In the genomic region with DNA sequence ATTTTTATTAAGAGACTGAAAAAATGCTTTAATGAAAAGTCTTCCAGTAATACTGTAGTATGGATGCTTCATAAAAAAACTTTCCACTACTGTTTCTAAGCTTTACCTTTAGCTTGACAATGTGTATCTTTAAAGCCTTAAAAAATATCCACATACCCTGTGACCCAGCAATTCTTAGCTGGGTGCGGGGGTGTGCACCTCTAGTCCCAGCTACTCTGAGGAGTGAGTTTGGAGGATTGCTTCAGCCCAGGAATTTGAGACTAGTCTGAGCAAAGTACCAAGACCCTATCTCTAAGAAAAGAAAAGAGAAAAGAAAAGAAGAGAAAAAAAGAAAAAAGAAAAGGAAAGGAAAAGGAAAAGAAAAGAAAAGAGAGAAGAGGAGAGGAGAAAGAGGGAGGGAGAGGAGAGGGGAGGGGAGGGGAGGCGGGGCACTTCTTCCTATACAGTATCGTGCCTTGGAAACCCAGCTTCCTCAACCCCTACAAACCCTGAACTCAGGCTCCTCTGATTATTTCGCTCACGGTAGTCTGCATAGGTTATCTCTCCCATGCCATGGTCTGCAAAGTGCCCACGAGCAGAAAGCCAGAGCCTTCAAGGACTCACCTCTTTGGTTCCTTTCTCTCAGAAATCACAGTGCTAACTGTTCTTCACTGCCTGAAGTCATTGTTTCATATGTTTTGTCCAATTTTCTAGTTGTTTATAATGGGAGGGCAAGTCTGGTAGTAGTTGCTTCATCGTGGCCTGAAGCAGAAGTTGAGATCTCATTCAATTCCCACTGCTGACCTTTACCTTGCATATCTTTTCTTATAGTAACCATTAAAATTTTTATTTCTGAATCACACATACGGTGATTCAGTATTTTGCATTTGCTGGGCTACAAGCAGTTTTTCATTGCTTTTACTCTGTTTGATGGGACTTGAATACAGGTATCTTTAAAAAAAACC, we compare ENCODE assay signal across 1 cellular context.
TF ChIP-seq lines count a peak whose summit lies in the region.

No MANE protein-coding gene starts in this region.

TF ChIP-seq in HEK293, 187 proteins besides CTCF, POLR2A, EP300 and RAD21 (continued from another document):
- TF ChIP-seq, protein P1, sequence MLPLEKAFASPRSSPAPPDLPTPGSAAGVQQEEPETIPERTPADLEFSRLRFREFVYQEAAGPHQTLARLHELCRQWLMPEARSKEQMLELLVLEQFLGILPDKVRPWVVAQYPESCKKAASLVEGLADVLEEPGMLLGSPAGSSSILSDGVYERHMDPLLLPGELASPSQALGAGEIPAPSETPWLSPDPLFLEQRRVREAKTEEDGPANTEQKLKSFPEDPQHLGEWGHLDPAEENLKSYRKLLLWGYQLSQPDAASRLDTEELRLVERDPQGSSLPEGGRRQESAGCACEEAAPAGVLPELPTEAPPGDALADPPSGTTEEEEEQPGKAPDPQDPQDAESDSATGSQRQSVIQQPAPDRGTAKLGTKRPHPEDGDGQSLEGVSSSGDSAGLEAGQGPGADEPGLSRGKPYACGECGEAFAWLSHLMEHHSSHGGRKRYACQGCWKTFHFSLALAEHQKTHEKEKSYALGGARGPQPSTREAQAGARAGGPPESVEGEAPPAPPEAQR (tag by site-specific recombination; IDR thresholded peaks at IDR 0.05), result no peak
- 0 out of 2 replicates have a peak, but pooled peaks have one; percentile 22 for TF ChIP-seq ZBTB20 (tag by site-specific recombination; IDR thresholded peaks at IDR 0.05)
- TF ChIP-seq, protein P2, sequence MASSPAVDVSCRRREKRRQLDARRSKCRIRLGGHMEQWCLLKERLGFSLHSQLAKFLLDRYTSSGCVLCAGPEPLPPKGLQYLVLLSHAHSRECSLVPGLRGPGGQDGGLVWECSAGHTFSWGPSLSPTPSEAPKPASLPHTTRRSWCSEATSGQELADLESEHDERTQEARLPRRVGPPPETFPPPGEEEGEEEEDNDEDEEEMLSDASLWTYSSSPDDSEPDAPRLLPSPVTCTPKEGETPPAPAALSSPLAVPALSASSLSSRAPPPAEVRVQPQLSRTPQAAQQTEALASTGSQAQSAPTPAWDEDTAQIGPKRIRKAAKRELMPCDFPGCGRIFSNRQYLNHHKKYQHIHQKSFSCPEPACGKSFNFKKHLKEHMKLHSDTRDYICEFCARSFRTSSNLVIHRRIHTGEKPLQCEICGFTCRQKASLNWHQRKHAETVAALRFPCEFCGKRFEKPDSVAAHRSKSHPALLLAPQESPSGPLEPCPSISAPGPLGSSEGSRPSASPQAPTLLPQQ (tag by site-specific recombination; IDR thresholded peaks at IDR 0.05), result no peak
